Comparison of ENCODE assay signal across 12 cellular contexts in the genomic region with DNA sequence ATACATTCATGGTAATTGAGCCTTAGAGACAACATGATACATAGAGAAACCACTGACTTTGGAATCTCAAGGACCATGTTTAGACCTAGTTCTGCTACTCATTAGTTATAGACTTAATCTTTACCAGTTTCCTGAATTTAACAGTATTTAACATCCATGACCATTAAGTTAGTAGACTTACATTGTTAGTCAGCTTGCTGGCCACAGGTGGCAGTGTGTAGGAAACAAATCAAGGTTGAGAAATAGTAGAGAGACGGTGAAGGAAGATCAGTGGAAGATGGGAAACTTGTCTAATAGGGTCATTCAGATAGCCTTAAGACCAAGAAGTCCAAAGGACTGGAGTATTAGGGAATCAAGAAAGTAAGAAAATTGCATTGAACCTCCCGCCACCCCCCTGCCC. TPM values are rescaled to one million over a fixed set of nuclear protein-coding genes. Genes with fewer than 3 reads are reported as not detected.
DNase-seq lines count a peak whose midpoint lies in the region; ATAC-seq, FAIRE-seq and TF ChIP-seq lines count a peak whose summit lies in the region.
"Had no signal": no experiment of that assay in that cellular context is flagged by ENCODE, and none has a peak within 500 bp of the region (broad histone marks: within the 10 kb centered on the region; RNA-seq: fewer than 3 reads in every experiment).

No MANE protein-coding gene starts in this region.

- 95% methylated on average over 2 of the region's 2 CpGs for WGBS in SK-N-SH (ENCODE audit: low lambda C conversion rate)

- H3K36me3 ChIP-seq in SK-N-SH (replicated peaks in 1 of 2; ENCODE audit: control insufficient read depth in 1 of 2, insufficient read depth in 2 of 2, low read length in 1 of 2): peaks cover 33 to 51% of the 10 kb centered on the region in 2 experiments
- H3K36me3 ChIP-seq in bronchial epithelial cell (ENCODE audit: control insufficient read depth, insufficient read depth, low read length): no peaks in the 10 kb centered on the region
- H3K36me3 ChIP-seq in osteoblast (ENCODE audit: insufficient read depth, low read length): peaks cover 31% of the 10 kb centered on the region

- FAIRE-seq in bronchial epithelial cell (lab: Jason Lieb, UNC): no peak
- FAIRE-seq: endometrium had no signal

- H3K4me1 ChIP-seq in SK-N-SH (ENCODE audit: control insufficient read depth in 1 of 2, insufficient read depth in 2 of 2, low read depth in 1 of 2, low read length in 1 of 2) (peaks cover 5 to 26% of the 10 kb centered on the region in 2 experiments), osteoblast (ENCODE audit: insufficient read depth, low read length) (peaks cover 33% of the 10 kb centered on the region)

- no peak for TF ChIP-seq RAD21 in SK-N-SH (IDR thresholded peaks at IDR 0.05; ENCODE audit: low read length)

- TF ChIP-seq CTCF in SK-N-SH (IDR thresholded peaks at IDR 0.05) (peak; percentile 36; the same call in 1 of the 2 replicates), bronchial epithelial cell (IDR thresholded peaks at IDR 0.05; ENCODE audit: insufficient read depth, low read length, severe bottlenecking) (peak; percentile 20), osteoblast (IDR thresholded peaks at IDR 0.05; ENCODE audit: extremely low read depth, low read depth, low read length) (peak; percentile 26)

- H3K79me2 ChIP-seq in SK-N-SH (ENCODE audit: insufficient read depth) (no peaks in the 10 kb centered on the region), osteoblast (ENCODE audit: insufficient read depth, low read length) (no peaks in the 10 kb centered on the region)

- no peak overlapping the region for H2AFZ ChIP-seq in SK-N-SH (ENCODE audit: low read depth)
- no peak overlapping the region for H2AFZ ChIP-seq in osteoblast (ENCODE audit: low read length)

- no peaks in the 10 kb centered on the region for H3K9me3 ChIP-seq in SK-N-SH
- H3K9me3 ChIP-seq in osteoblast (ENCODE audit: low read depth, low read length): no peaks in the 10 kb centered on the region
- H3K9me3 ChIP-seq: SJCRH30 had no signal

- peaks cover 46% of the 10 kb centered on the region for H3F3A ChIP-seq in SK-N-SH (replicated peaks; ENCODE audit: insufficient read depth)

- POLR2A ChIA-PET in SK-N-SH (lab: Yijun Ruan, JAX): no interaction called here

- DNase-seq in SK-N-SH: no peak
- peak; percentile 23 to 29 for DNase-seq in Kasumi-1 (lab: John Stamatoyannopoulos, UW)
- peak; percentile 15 for DNase-seq in bronchial epithelial cell (ENCODE audit: low read depth)
- DNase-seq in osteoblast (ENCODE audit: insufficient read length, low spot score, missing footprints): no peak
- DNase-seq in kidney glomerular epithelial cell (lab: John Stamatoyannopoulos, UW): no peak
- no peak for DNase-seq in stimulated activated CD4-positive, alpha-beta T cell treated with anti-CD3 and anti-CD28 coated beads, Interleukin-12 subunit alpha, Interleukin-12 subunit beta, amount 100 ng/mL, for 4 hours
- DNase-seq in NCI-H526 (lab: John Stamatoyannopoulos, UW): no peak
- DNase-seq: SJCRH30; stimulated activated CD4-positive, alpha-beta T cell treated with anti-CD3 and anti-CD28 coated beads, Interleukin-2, amount 100 ng/mL, for 48 hours; substantia nigra had no signal

- no peak for TF ChIP-seq EP300 in SK-N-SH (IDR thresholded peaks at IDR 0.05; ENCODE audit: borderline replicate concordance in 1 of 2, low read depth in 1 of 2, low read length in 1 of 2)

- no peak for ATAC-seq in SK-N-SH treated with all-trans-retinoic acid at 6 μM for 48 hours

- peak overlapping the region in 1 of 2 experiments; percentile 33; a peak in 1 of 4 replicates for H3K27ac ChIP-seq in SK-N-SH (ENCODE audit: low read depth in 2 of 2, low read length in 1 of 2)
- no peak overlapping the region for H3K27ac ChIP-seq in osteoblast (ENCODE audit: low read depth, low read length)
- H3K27ac ChIP-seq: SJCRH30 had no signal

- H4K20me1 ChIP-seq in SK-N-SH (ENCODE audit: insufficient read depth) (no peaks in the 10 kb centered on the region), osteoblast (ENCODE audit: insufficient read depth, low read length) (no peaks in the 10 kb centered on the region)

- H3K27me3 ChIP-seq in SK-N-SH (ENCODE audit: insufficient read depth): no peaks in the 10 kb centered on the region
- H3K27me3 ChIP-seq in bronchial epithelial cell (ENCODE audit: control insufficient read depth, insufficient read depth, low read length): no peaks in the 10 kb centered on the region
- H3K27me3 ChIP-seq in osteoblast (ENCODE audit: insufficient read depth, low read length): no peaks in the 10 kb centered on the region
- H3K27me3 ChIP-seq: SJCRH30 had no signal

- H3K4me2 ChIP-seq in SK-N-SH (no peak overlapping the region), osteoblast (ENCODE audit: insufficient read depth, low read length) (no peak overlapping the region)

- no peak overlapping the region for H3K4me3 ChIP-seq in SK-N-SH (ENCODE audit: low read depth in 2 of 2, low read length in 1 of 2)
- H3K4me3 ChIP-seq in bronchial epithelial cell (ENCODE audit: low read depth, low read length): no peak overlapping the region
- H3K4me3 ChIP-seq in osteoblast (ENCODE audit: insufficient read depth, low read length): no peak overlapping the region
- H3K4me3 ChIP-seq: SJCRH30 had no signal

- H3K9ac ChIP-seq in SK-N-SH: no peak overlapping the region

- peaks cover 4% of the 10 kb centered on the region; the same call in 1 of the 2 replicates for H3K9me2 ChIP-seq in SK-N-SH

- CTCF ChIA-PET in SK-N-SH (lab: Yijun Ruan, JAX): interaction anchor here (1.2 to 2.3 kb wide), 3 partner anchors 9 to 256 kb away, joined by 3 to 11 read pairs (median 4); no protein-coding TSS in a partner anchor

TF ChIP-seq in SK-N-SH, 30 proteins besides CTCF, POLR2A, EP300 and RAD21 (continues in another document):
- no peak for TF ChIP-seq FOSL2 (IDR thresholded peaks at IDR 0.05; ENCODE audit: borderline replicate concordance, low read depth)
- TF ChIP-seq NFIC (IDR thresholded peaks at IDR 0.05; ENCODE audit: borderline replicate concordance): no peak
- no peak for TF ChIP-seq CHD2 (IDR thresholded peaks at IDR 0.05; ENCODE audit: low read length, partially characterized antibody)
- TF ChIP-seq RXRA (IDR thresholded peaks at IDR 0.05; ENCODE audit: borderline replicate concordance, low read depth): no peak
- no peak for TF ChIP-seq RFX5 (IDR thresholded peaks at IDR 0.05; ENCODE audit: low read length)
- TF ChIP-seq NRF1 (IDR thresholded peaks at IDR 0.05; ENCODE audit: low read depth, low read length): no peak
- TF ChIP-seq, protein P1, sequence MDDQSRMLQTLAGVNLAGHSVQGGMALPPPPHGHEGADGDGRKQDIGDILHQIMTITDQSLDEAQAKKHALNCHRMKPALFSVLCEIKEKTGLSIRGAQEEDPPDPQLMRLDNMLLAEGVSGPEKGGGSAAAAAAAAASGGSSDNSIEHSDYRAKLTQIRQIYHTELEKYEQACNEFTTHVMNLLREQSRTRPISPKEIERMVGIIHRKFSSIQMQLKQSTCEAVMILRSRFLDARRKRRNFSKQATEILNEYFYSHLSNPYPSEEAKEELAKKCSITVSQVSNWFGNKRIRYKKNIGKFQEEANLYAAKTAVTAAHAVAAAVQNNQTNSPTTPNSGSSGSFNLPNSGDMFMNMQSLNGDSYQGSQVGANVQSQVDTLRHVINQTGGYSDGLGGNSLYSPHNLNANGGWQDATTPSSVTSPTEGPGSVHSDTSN (IDR thresholded peaks at IDR 0.05): no peak
- TF ChIP-seq FOXJ3 (CRISPR knock-in tag; IDR thresholded peaks at IDR 0.05): no peak
- no peak for TF ChIP-seq TCF12 (IDR thresholded peaks at IDR 0.05)

TF ChIP-seq in SK-N-SH treated with all-trans-retinoic acid at 6 μM for 48 hours, 23 proteins besides CTCF, POLR2A, EP300 and RAD21 (continues in another document):
- TF ChIP-seq ZNF70 (CRISPR knock-in tag; IDR thresholded peaks at IDR 0.05) (no peak), TOX (CRISPR knock-in tag; IDR thresholded peaks at IDR 0.05; ENCODE audit: borderline replicate concordance) (no peak), ISL1 (CRISPR knock-in tag; IDR thresholded peaks at IDR 0.05) (no peak), ARNTL (CRISPR knock-in tag; IDR thresholded peaks at IDR 0.05; ENCODE audit: borderline replicate concordance, low read depth) (no peak), RARB (CRISPR knock-in tag; IDR thresholded peaks at IDR 0.05) (no peak), CSDC2 (CRISPR knock-in tag; IDR thresholded peaks at IDR 0.05) (no peak), ESRRG (CRISPR knock-in tag; IDR thresholded peaks at IDR 0.05) (no peak)
- TF ChIP-seq, protein P2, sequence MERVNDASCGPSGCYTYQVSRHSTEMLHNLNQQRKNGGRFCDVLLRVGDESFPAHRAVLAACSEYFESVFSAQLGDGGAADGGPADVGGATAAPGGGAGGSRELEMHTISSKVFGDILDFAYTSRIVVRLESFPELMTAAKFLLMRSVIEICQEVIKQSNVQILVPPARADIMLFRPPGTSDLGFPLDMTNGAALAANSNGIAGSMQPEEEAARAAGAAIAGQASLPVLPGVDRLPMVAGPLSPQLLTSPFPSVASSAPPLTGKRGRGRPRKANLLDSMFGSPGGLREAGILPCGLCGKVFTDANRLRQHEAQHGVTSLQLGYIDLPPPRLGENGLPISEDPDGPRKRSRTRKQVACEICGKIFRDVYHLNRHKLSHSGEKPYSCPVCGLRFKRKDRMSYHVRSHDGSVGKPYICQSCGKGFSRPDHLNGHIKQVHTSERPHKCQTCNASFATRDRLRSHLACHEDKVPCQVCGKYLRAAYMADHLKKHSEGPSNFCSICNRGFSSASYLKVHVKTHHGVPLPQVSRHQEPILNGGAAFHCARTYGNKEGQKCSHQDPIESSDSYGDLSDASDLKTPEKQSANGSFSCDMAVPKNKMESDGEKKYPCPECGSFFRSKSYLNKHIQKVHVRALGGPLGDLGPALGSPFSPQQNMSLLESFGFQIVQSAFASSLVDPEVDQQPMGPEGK (CRISPR knock-in tag; IDR thresholded peaks at IDR 0.05; ENCODE audit: borderline replicate concordance): no peak

RNA-seq across cellular contexts. Expression of a gene that starts 31.0 kb away (rescaled TPM):
- polyA plus RNA-seq in SK-N-SH (2012; rRNA removed): 0.61 and 0.99 TPM in 2 replicates
- 1.1 and 1.5 TPM in 2 replicates for polyA plus RNA-seq in SK-N-SH (2012; cell fraction: cytosol; rRNA removed)
- polyA plus RNA-seq in SK-N-SH (2012; cell fraction: nucleus; rRNA removed): 0.38 TPM in 1 of 2 replicates, not detected in the other
- total RNA-seq in bronchial epithelial cell: not detected in 2 replicates
- total RNA-seq in osteoblast: 0.72 and 0.88 TPM in 2 replicates
- total RNA-seq: SJCRH30 had no signal

RNA-seq across cellular contexts. Expression of a gene that starts 47.8 kb away (rescaled TPM):
- polyA plus RNA-seq in SK-N-SH (2012; rRNA removed): 0.64 and 0.78 TPM in 2 replicates
- polyA plus RNA-seq in SK-N-SH (2012; cell fraction: cytosol; rRNA removed): 0.94 and 1.1 TPM in 2 replicates
- polyA plus RNA-seq in SK-N-SH (2012; cell fraction: nucleus; rRNA removed): 0.04 and 0.27 TPM in 2 replicates
- total RNA-seq in bronchial epithelial cell (not detected in 2 replicates), osteoblast (4.0 and 6.2 TPM in 2 replicates)
- total RNA-seq: SJCRH30 had no signal

RNA-seq across cellular contexts. Expression of a gene that starts 55.4 kb away (rescaled TPM):
- 1.3 and 1.9 TPM in 2 replicates for polyA plus RNA-seq in SK-N-SH (2012; rRNA removed)
- 2.6 and 3.2 TPM in 2 replicates for polyA plus RNA-seq in SK-N-SH (2012; cell fraction: cytosol; rRNA removed)
- polyA plus RNA-seq in SK-N-SH (2012; cell fraction: nucleus; rRNA removed): 0.32 and 0.76 TPM in 2 replicates
- total RNA-seq in bronchial epithelial cell (not detected in 2 replicates), osteoblast (191 and 244 TPM in 2 replicates)

Comparison
In these comparisons a context has a peak if more than half of its experiments do, and no peak if none do; other contexts are left out.
1. DNase-seq: peak in Kasumi-1 (2 of 2) and bronchial epithelial cell (single experiment); none in SK-N-SH (single experiment), osteoblast (single experiment), kidney glomerular epithelial cell (single experiment), stimulated activated CD4-positive, alpha-beta T cell treated with anti-CD3 and anti-CD28 coated beads, Interleukin-12 subunit alpha, Interleukin-12 subunit beta, amount 100 ng/mL, for 4 hours (single experiment) and NCI-H526 (0 of 2).
2. RNA of a gene that starts 55.4 kb away (total RNA-seq): 191 to 244 TPM in osteoblast; not detected in bronchial epithelial cell; every median in the first group is over 100 times any median in the second.
3. Peak in every context shown above with its lines, with median percentiles within 50 percentile points of each other: CTCF ChIP-seq.